Comparison of ENCODE assay signal across 11 cellular contexts in the genomic region with DNA sequence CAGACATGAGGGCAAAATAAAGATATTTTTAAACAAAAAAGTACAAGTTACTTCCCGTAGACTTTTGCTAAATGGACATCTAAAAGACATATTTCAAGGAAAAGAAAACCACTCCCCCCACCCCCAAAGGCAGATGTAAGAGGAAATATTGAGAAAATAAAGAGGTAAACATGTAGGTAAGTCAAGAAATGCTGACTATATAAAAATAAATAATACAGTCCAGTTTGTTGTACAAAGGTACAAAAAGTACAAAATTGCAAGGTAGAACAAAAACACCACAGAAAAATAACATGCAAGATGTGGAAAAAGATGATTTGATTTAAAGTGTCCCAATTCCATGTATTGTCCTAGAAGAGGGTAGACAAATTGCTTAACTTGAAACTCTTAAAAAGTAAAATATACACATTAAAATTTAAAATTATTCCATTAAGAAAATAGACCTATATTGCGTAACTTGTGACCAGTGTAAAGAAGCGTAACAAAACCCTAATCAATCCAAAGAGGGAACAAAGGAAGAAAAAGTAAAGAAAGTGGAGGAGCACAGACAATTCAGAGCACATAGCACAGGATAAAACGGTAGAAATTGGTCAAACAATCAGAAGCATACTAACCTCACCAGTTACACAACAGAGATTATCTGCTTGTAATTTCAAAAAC. TPM values are rescaled to one million over a fixed set of nuclear protein-coding genes. Genes with fewer than 3 reads are reported as not detected.
"Had no signal": no experiment of that assay in that cellular context is flagged by ENCODE, and none has a peak within 500 bp of the region (broad histone marks: within the 10 kb centered on the region; RNA-seq: fewer than 3 reads in every experiment).

No MANE protein-coding gene starts in this region.

- H3K36me3 ChIP-seq: HAP-1 had no signal

- DNase-seq: H7, HFFc6, Karpas-422, KBM-7 had no signal

- H3K4me3 ChIP-seq: GM23338, HAP-1 had no signal

- H3K4me3 Mint-ChIP-seq: GM23338, HFFc6 had no signal

- H3K4me1 Mint-ChIP-seq: GM23338 had no signal

- H3K9ac ChIP-seq: KMS-11 had no signal

- H3K4me1 ChIP-seq: HAP-1 had no signal

- H3K27ac ChIP-seq: KMS-11 had no signal

- H3K4me2 ChIP-seq: GM23338, KMS-11 had no signal

- H3K27ac Mint-ChIP-seq: GM23338, HFFc6 had no signal

- FAIRE-seq: HTR-8/SVneo had no signal

- ATAC-seq: GM23338, HCT116 had no signal

RNA-seq across cellular contexts. Expression of gene FAM216B, which starts 58.4 kb away (rescaled TPM):
- total RNA-seq: GM23338, H4, H7, HFFc6, HT-29 had no signal
